ENCODE assay signal across 8 cellular contexts in the genomic region with DNA sequence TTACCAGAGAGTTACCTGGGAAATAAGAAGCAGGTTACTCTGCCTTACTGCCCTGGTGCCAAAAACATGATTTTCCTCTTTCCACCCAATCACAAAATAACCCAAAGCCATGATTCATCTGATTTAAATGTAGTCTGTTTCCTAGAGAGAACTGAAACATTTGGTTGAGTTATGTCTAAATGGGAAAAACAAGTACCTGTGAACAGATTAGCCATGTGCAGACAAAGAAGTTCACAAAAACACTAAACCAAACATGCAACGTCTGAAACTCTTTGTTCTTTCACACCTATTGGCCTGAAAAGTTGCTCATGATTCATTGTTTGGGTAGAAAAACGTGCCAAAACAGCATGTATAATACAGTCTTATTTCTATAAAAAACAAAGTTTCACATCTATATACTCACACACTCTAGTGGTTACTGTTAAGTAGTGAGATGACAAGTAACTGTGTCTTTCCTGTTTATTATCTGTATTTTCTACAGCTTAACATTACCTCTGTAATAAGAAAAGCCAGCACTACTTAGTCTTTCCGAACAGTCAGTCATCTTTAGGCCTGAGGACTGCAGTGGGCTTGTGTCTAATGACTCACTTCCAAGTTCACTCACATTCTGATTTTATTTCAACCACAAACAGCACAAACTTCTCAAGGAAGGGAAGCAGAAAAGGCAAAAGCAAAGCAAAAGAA. TPM values are rescaled to one million over a fixed set of nuclear protein-coding genes. Genes with fewer than 3 reads are reported as not detected.
A peak's percentile ranks its signal among the peaks of the same experiment; 100 is the strongest.
DNase-seq lines count a peak whose midpoint lies in the region; ATAC-seq and TF ChIP-seq lines count a peak whose summit lies in the region.

No MANE protein-coding gene starts in this region.

- DNase-seq in adipocyte (ENCODE audit: low read depth) (peak; percentile 58), non-pigmented ciliary epithelial cell (ENCODE audit: low read depth) (peak; percentile 55), mucosa of descending colon (no peak), NOMO-1 treated with DMSO at 0.1 percent for 48 hours (lab: John Stamatoyannopoulos, UW; ENCODE audit: unreplicated experiment) (no peak), left colon (no peak), NCI-H345 (lab: John Stamatoyannopoulos, UW) (no peak)

- intact Hi-C loops in mucosa of descending colon (cut with DNase I, micrococcal nuclease) (no loop called here), left colon (cut with DNase I, micrococcal nuclease) (no loop called here)

- peak; percentile 68 for ATAC-seq in GM19328 (IDR thresholded peaks at IDR 0.05; ENCODE audit: unreplicated experiment)
- peak; percentile 68 for ATAC-seq in HG02970 (IDR thresholded peaks at IDR 0.05; ENCODE audit: low FRiP score, unreplicated experiment)
- no peak for ATAC-seq in mucosa of descending colon
- no peak for ATAC-seq in left colon

- no peak overlapping the region for H3K4me3 ChIP-seq in adipocyte (ENCODE audit: low read length)
- H3K4me3 ChIP-seq in mucosa of descending colon = no peak overlapping the region

- H3K27me3 ChIP-seq in adipocyte (replicated peaks; ENCODE audit: control insufficient read depth, insufficient read depth, low read length) = no peaks in the 10 kb centered on the region

- H3K9me3 ChIP-seq in adipocyte (ENCODE audit: control insufficient read depth, low read length) = no peaks in the 10 kb centered on the region
- H3K9me3 ChIP-seq in mucosa of descending colon = no peaks in the 10 kb centered on the region

- H3K9ac ChIP-seq in adipocyte (ENCODE audit: low read length) = no peak overlapping the region

- H3K4me1 ChIP-seq in adipocyte (ENCODE audit: control insufficient read depth, insufficient read depth, low read length) = peaks cover 18% of the 10 kb centered on the region
- H3K4me1 ChIP-seq in mucosa of descending colon (ENCODE audit: low read depth) = no peaks in the 10 kb centered on the region

- H3K36me3 ChIP-seq in adipocyte (ENCODE audit: control insufficient read depth, insufficient read depth, low read length, severe bottlenecking) = no peaks in the 10 kb centered on the region
- no peaks in the 10 kb centered on the region for H3K36me3 ChIP-seq in mucosa of descending colon (ENCODE audit: low read depth)

- TF ChIP-seq CTCF in mucosa of descending colon (IDR thresholded peaks at IDR 0.05) = no peak

RNA-seq across cellular contexts. Expression of gene FAM174B, which starts 30.1 kb away (rescaled TPM):
- total RNA-seq in mucosa of descending colon (10 to 100 TPM; 14.7 to 30.5 (median 28.5) TPM), left colon (10 to 100 TPM; 29.5 to 32.4 TPM)

Comparison
In these comparisons a context has a peak if more than half of its experiments do, and no peak if none do; other contexts are left out.
1. ATAC-seq: peak in GM19328 (single experiment) and HG02970 (single experiment); none in mucosa of descending colon (single experiment) and left colon (single experiment).
2. DNase-seq: peak in adipocyte (single experiment) and non-pigmented ciliary epithelial cell (single experiment); none in mucosa of descending colon (0 of 3), NOMO-1 treated with DMSO at 0.1 percent for 48 hours (single experiment), left colon (0 of 2) and NCI-H345 (single experiment).